Comparison of ENCODE assay signal across 1 cellular context in genomic region chr20:37727247-37727956, GRCh38.
TF ChIP-seq lines count a peak whose summit lies in the region.

No MANE protein-coding gene starts in this region.

TF ChIP-seq in SK-N-SH treated with all-trans-retinoic acid at 6 μM for 48 hours, 23 proteins besides CTCF, POLR2A, EP300 and RAD21 (continued from another document):
- TF ChIP-seq TSHZ2 (CRISPR knock-in tag; IDR thresholded peaks at IDR 0.05) (no peak), OSR1 (CRISPR knock-in tag; IDR thresholded peaks at IDR 0.05) (no peak)
